In the genomic region with DNA sequence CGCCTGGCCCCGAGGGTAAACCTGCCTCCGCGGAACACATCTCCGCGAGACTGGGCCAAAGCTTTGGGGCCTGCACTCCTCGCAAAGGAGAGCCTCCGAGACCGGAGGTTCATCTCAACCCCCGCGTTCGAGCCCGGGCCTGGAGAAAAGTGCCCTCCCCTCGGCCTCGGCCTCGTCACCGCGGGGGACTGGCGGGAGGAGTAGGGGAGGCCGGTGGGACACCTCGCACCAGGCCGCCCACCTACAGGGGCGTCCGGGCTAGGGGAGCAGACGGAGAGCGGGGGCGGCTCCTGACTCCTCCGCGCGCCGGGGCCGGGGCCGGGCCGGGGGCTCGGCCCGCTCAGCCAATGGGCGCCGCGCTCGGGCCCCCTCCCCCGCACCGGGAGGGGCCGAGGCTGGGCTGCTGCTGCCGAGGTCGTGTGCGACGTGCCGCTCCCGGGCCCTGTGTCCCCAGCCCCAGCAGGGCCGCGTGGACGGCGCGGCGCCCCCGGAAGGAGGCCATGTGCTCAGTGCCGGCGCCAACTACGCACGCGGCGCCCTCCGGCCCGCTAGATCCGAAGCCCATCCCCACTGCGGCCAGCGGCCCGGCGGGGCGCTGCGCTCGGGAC, we compare ENCODE assay signal across 8 cellular contexts. TPM values are rescaled to one million over a fixed set of nuclear protein-coding genes. Genes with fewer than 3 reads are reported as not detected.
DNase-seq lines count a peak whose midpoint lies in the region; ATAC-seq and TF ChIP-seq lines count a peak whose summit lies in the region.

No MANE protein-coding gene starts in this region.

- peak overlapping the region; percentile 68 to 95 (median 80) for H3K4me3 ChIP-seq in esophagus muscularis mucosa
- H3K4me3 ChIP-seq in naive thymus-derived CD4-positive, alpha-beta T cell (ENCODE audit: low read length): peak overlapping the region; percentile 96

- peaks cover 30 to 72% (median 48%) of the 10 kb centered on the region in 4 donors for H3K4me1 ChIP-seq in esophagus muscularis mucosa
- peaks cover 41 to 47% of the 10 kb centered on the region in 2 donors for H3K4me1 ChIP-seq in naive thymus-derived CD4-positive, alpha-beta T cell (ENCODE audit: control insufficient read depth in 2 of 2, insufficient read depth in 2 of 2, low read length in 2 of 2)

- peak in 1 of 3 experiments; percentile 6 for TF ChIP-seq CTCF in esophagus muscularis mucosa (IDR thresholded peaks at IDR 0.05)

- peaks cover 0 to 11% (median 0%) of the 10 kb centered on the region in 5 donors for H3K27me3 Mint-ChIP-seq in naive thymus-derived CD4-positive, alpha-beta T cell
- peaks cover 8% of the 10 kb centered on the region for H3K27me3 Mint-ChIP-seq in stimulated activated naive CD8-positive, alpha-beta T cell treated with anti-CD3 and anti-CD28 coated beads, Interleukin-15, Interleukin-2, amounts not matched to agents 100 ng/mL and 50 ng/mL, for 24 hours

- peak overlapping the region; percentile 86 to 99 (median 94) for H3K4me3 Mint-ChIP-seq in naive thymus-derived CD4-positive, alpha-beta T cell
- peak overlapping the region; percentile 97 for H3K4me3 Mint-ChIP-seq in stimulated activated naive CD8-positive, alpha-beta T cell treated with anti-CD3 and anti-CD28 coated beads, Interleukin-15, Interleukin-2, amounts not matched to agents 100 ng/mL and 50 ng/mL, for 24 hours

- peak overlapping the region; percentile 89 to 97 (median 96) for H3K27ac ChIP-seq in esophagus muscularis mucosa (replicated peaks in 1 of 4)
- H3K27ac ChIP-seq in naive thymus-derived CD4-positive, alpha-beta T cell (ENCODE audit: low read depth, low read length): peak overlapping the region; percentile 88

- H3K36me3 Mint-ChIP-seq in naive thymus-derived CD4-positive, alpha-beta T cell: peaks cover 0 to 38% (median 4%) of the 10 kb centered on the region in 5 donors
- peaks cover 41% of the 10 kb centered on the region for H3K36me3 Mint-ChIP-seq in stimulated activated naive CD8-positive, alpha-beta T cell treated with anti-CD3 and anti-CD28 coated beads, Interleukin-15, Interleukin-2, amounts not matched to agents 100 ng/mL and 50 ng/mL, for 24 hours (ENCODE audit: low read depth)

- peaks cover 0 to 6% (median 0%) of the 10 kb centered on the region in 4 donors for H3K36me3 ChIP-seq in esophagus muscularis mucosa
- H3K36me3 ChIP-seq in naive thymus-derived CD4-positive, alpha-beta T cell (ENCODE audit: control insufficient read depth in 2 of 3, insufficient read depth in 3 of 3, low read length in 3 of 3): no peaks in the 10 kb centered on the region

- H3K9me3 ChIP-seq in esophagus muscularis mucosa: no peaks in the 10 kb centered on the region
- H3K9me3 ChIP-seq in naive thymus-derived CD4-positive, alpha-beta T cell (ENCODE audit: control insufficient read depth in 2 of 3, low read length in 3 of 3): no peaks in the 10 kb centered on the region

- CTCF ChIA-PET in naive thymus-derived CD4-positive, alpha-beta T cell (lab: Charles Lee): interaction anchor here (1.4 to 2.5 kb wide), 2 partner anchors 22 to 35 kb away, joined by 5 to 8 read pairs; no protein-coding TSS in a partner anchor

- DNase-seq in Ammon's horn (ENCODE audit: low spot score) (peak; percentile 69), NCI-H748 treated with DMSO at 0.1 percent for 48 hours (lab: John Stamatoyannopoulos, UW) (peak; percentile 99), esophagus muscularis mucosa (ENCODE audit: extremely low spot score) (no peak)
- DNase-seq in activated T-cell treated with anti-CD3 and anti-CD28 coated beads, Interleukin-2, amount 50 U/mL, for 1 hour: peak; percentile 70
- DNase-seq in naive thymus-derived CD4-positive, alpha-beta T cell: peak; percentile 44 to 89 (median 57)

- WGBS in esophagus muscularis mucosa: under 1% methylated on average over 19 of the region's 72 CpGs

- ATAC-seq in GM18907 (IDR thresholded peaks at IDR 0.05; ENCODE audit: unreplicated experiment) (peak; percentile 64), HG03108 (IDR thresholded peaks at IDR 0.05; ENCODE audit: unreplicated experiment) (peak; percentile 41)
- peak; percentile 36 for ATAC-seq in naive thymus-derived CD4-positive, alpha-beta T cell

- intact Hi-C loops in esophagus muscularis mucosa (cut with DNase I): loop anchor here (2.0 kb wide), 1 partner anchor 33 kb away; no protein-coding TSS in a partner anchor
- intact Hi-C loops in naive thymus-derived CD4-positive, alpha-beta T cell (cut with micrococcal nuclease): loop anchor here (1.0 to 10.0 kb wide), 16 partner anchors 13 to 1593 kb away; partner anchors contain the start of genes ERMAP (in 2 of the 2), SVBP (in 2 of the 2), C1orf50 (in 1 of the 2) and CCDC30 (in 1 of the 2)

- no peak for TF ChIP-seq POLR2A in esophagus muscularis mucosa (IDR thresholded peaks at IDR 0.05; ENCODE audit: low read depth)

- H3K27ac Mint-ChIP-seq in naive thymus-derived CD4-positive, alpha-beta T cell: peak overlapping the region; percentile 85 to 95 (median 93)
- peak overlapping the region; percentile 94 for H3K27ac Mint-ChIP-seq in stimulated activated naive CD8-positive, alpha-beta T cell treated with anti-CD3 and anti-CD28 coated beads, Interleukin-15, Interleukin-2, amounts not matched to agents 100 ng/mL and 50 ng/mL, for 24 hours

- POLR2A ChIA-PET in naive thymus-derived CD4-positive, alpha-beta T cell (lab: Charles Lee): interaction anchor here (1.0 to 9.1 kb wide), 6 partner anchors 14 to 36 kb away, joined by 3 to 92 read pairs (median 11); no protein-coding TSS in a partner anchor

- peaks cover 0 to 2% (median 0%) of the 10 kb centered on the region in 11 donors for H3K9me3 Mint-ChIP-seq in naive thymus-derived CD4-positive, alpha-beta T cell
- H3K9me3 Mint-ChIP-seq in stimulated activated naive CD8-positive, alpha-beta T cell treated with anti-CD3 and anti-CD28 coated beads, Interleukin-15, Interleukin-2, amounts not matched to agents 100 ng/mL and 50 ng/mL, for 24 hours: no peaks in the 10 kb centered on the region

- peaks cover 44 to 65% (median 56%) of the 10 kb centered on the region in 7 donors for H3K4me1 Mint-ChIP-seq in naive thymus-derived CD4-positive, alpha-beta T cell
- peaks cover 69% of the 10 kb centered on the region for H3K4me1 Mint-ChIP-seq in stimulated activated naive CD8-positive, alpha-beta T cell treated with anti-CD3 and anti-CD28 coated beads, Interleukin-15, Interleukin-2, amounts not matched to agents 100 ng/mL and 50 ng/mL, for 24 hours (ENCODE audit: low read depth)

- TF ChIP-seq EP300 in esophagus muscularis mucosa (IDR thresholded peaks at IDR 0.05): no peak

- no peaks in the 10 kb centered on the region for H3K27me3 ChIP-seq in esophagus muscularis mucosa
- no peaks in the 10 kb centered on the region for H3K27me3 ChIP-seq in naive thymus-derived CD4-positive, alpha-beta T cell (ENCODE audit: control insufficient read depth in 2 of 2, insufficient read depth in 2 of 2, low read length in 2 of 2)

RNA-seq across cellular contexts. Expression of gene SLC2A1, which starts 0.7 kb away (rescaled TPM):
- 10 to 100 TPM; 17.4 to 63.6 (median 31.8) TPM for total RNA-seq in esophagus muscularis mucosa
- total RNA-seq in naive thymus-derived CD4-positive, alpha-beta T cell: 100 to 1,000 TPM in 1 of 5 experiments, 10 to 100 TPM in 4; 43.6 to 123 (median 73.1) TPM
- polyA plus RNA-seq in naive thymus-derived CD4-positive, alpha-beta T cell: 10 to 100 TPM; 16.6 to 18.6 TPM
